Comparison of ENCODE assay signal across 8 cellular contexts in genomic region chr15:28975766-28976179, GRCh38.
DNase-seq lines count a peak whose midpoint lies in the region; ATAC-seq, FAIRE-seq and TF ChIP-seq lines count a peak whose summit lies in the region.

No MANE protein-coding gene starts in this region.

- ATAC-seq in stimulated activated effector memory CD8-positive, alpha-beta T cell treated with anti-CD3 and anti-CD28 coated beads, Interleukin-12 subunit alpha, Interleukin-12 subunit beta, amount 100 ng/mL, for 72 hours = peak; percentile 60

- peak; percentile 90 for TF ChIP-seq CTCF in astrocyte (IDR thresholded peaks at IDR 0.05; ENCODE audit: insufficient read depth, low read depth, low read length)
- TF ChIP-seq CTCF in liver (IDR thresholded peaks at IDR 0.05; ENCODE audit: low read depth, low read length, missing input control) = peak; percentile 52
- TF ChIP-seq CTCF in Calu3 (IDR thresholded peaks at IDR 0.05; ENCODE audit: unreplicated experiment) = no peak

- H3K4me1 Mint-ChIP-seq in astrocyte (ENCODE audit: low read depth, unreplicated experiment) = peaks cover 26% of the 10 kb centered on the region
- no peaks in the 10 kb centered on the region for H3K4me1 Mint-ChIP-seq in stimulated activated effector memory CD8-positive, alpha-beta T cell treated with anti-CD3 and anti-CD28 coated beads, Interleukin-12 subunit alpha, Interleukin-12 subunit beta, amount 100 ng/mL, for 72 hours
- no peaks in the 10 kb centered on the region for H3K4me1 Mint-ChIP-seq in Calu3 (ENCODE audit: low read depth, unreplicated experiment)

- no peaks in the 10 kb centered on the region for H3K79me2 ChIP-seq in astrocyte (ENCODE audit: insufficient read depth, low read length)

- under 1% methylated on average over 2 of the region's 2 CpGs for WGBS in liver

- no peak overlapping the region for H3K4me2 ChIP-seq in astrocyte (ENCODE audit: low read length)

- H3K9me3 ChIP-seq in astrocyte (ENCODE audit: insufficient read depth, low read depth, low read length) = no peaks in the 10 kb centered on the region
- H3K9me3 ChIP-seq in liver (ENCODE audit: control insufficient read depth in 4 of 4, low read length in 3 of 4) = no peaks in the 10 kb centered on the region

- no TSS peak for BruUV-seq in Calu3 (replicated peaks; lab: Mats Ljungman, UMichigan)

- peak; percentile 68 to 76 for TF ChIP-seq RAD21 in liver (IDR thresholded peaks at IDR 0.05)

- no peak overlapping the region for H3K27ac ChIP-seq in astrocyte (ENCODE audit: low read depth, low read length)
- H3K27ac ChIP-seq in liver (ENCODE audit: low read depth in 1 of 2, low read length in 2 of 2) = no peak overlapping the region

- H3K4me1 ChIP-seq in astrocyte (ENCODE audit: insufficient read depth, low read length) = peaks cover 14% of the 10 kb centered on the region
- no peaks in the 10 kb centered on the region for H3K4me1 ChIP-seq in liver (ENCODE audit: control insufficient read depth in 4 of 4, insufficient read depth in 4 of 4, low read length in 3 of 4)

- H3K36me3 ChIP-seq in astrocyte (ENCODE audit: insufficient read depth, low read length) (no peaks in the 10 kb centered on the region), liver (ENCODE audit: control insufficient read depth in 4 of 4, insufficient read depth in 3 of 4, low read depth in 1 of 4, low read length in 3 of 4) (no peaks in the 10 kb centered on the region)

- peaks cover 16% of the 10 kb centered on the region for H4K20me1 ChIP-seq in astrocyte (ENCODE audit: insufficient read depth, low read length)

- H3K36me3 Mint-ChIP-seq in astrocyte (ENCODE audit: low read depth, unreplicated experiment) (no peaks in the 10 kb centered on the region), Calu3 (ENCODE audit: insufficient read depth, unreplicated experiment) (no peaks in the 10 kb centered on the region)
- H3K36me3 Mint-ChIP-seq in stimulated activated effector memory CD8-positive, alpha-beta T cell treated with anti-CD3 and anti-CD28 coated beads, Interleukin-12 subunit alpha, Interleukin-12 subunit beta, amount 100 ng/mL, for 72 hours = no peaks in the 10 kb centered on the region

- H3K4me3 Mint-ChIP-seq in astrocyte (ENCODE audit: unreplicated experiment) (no peak overlapping the region), Calu3 (ENCODE audit: low read depth, unreplicated experiment) (no peak overlapping the region)
- no peak overlapping the region for H3K4me3 Mint-ChIP-seq in stimulated activated effector memory CD8-positive, alpha-beta T cell treated with anti-CD3 and anti-CD28 coated beads, Interleukin-12 subunit alpha, Interleukin-12 subunit beta, amount 100 ng/mL, for 72 hours

- peak; percentile 16 for DNase-seq in NCI-H1436 (lab: John Stamatoyannopoulos, UW)
- DNase-seq in NCI-H1436 treated with DMSO at 0.1 percent for 48 hours (lab: John Stamatoyannopoulos, UW) = no peak
- DNase-seq in MV-4-11 (lab: John Stamatoyannopoulos, UW) = peak; percentile 43
- DNase-seq in T-helper 9 cell = peak; percentile 60
- no peak for DNase-seq in astrocyte (ENCODE audit: low read depth)
- peak; percentile 36 to 74 for DNase-seq in stimulated activated effector memory CD8-positive, alpha-beta T cell treated with anti-CD3 and anti-CD28 coated beads, Interleukin-12 subunit alpha, Interleukin-12 subunit beta, amount 100 ng/mL, for 72 hours (ENCODE audit: low spot score in 2 of 2)
- no peak for DNase-seq in Calu3

- no peak overlapping the region for H2AFZ ChIP-seq in astrocyte (ENCODE audit: low read depth, low read length)

- H3K9me3 Mint-ChIP-seq in astrocyte (ENCODE audit: unreplicated experiment) = no peaks in the 10 kb centered on the region
- H3K9me3 Mint-ChIP-seq in stimulated activated effector memory CD8-positive, alpha-beta T cell treated with anti-CD3 and anti-CD28 coated beads, Interleukin-12 subunit alpha, Interleukin-12 subunit beta, amount 100 ng/mL, for 72 hours = no peaks in the 10 kb centered on the region
- peaks cover 2% of the 10 kb centered on the region for H3K9me3 Mint-ChIP-seq in Calu3 (ENCODE audit: low read depth, unreplicated experiment)

- no peaks in the 10 kb centered on the region for H3K27me3 Mint-ChIP-seq in astrocyte (ENCODE audit: low read depth, unreplicated experiment)
- H3K27me3 Mint-ChIP-seq in Calu3 (ENCODE audit: unreplicated experiment) = no peaks in the 10 kb centered on the region

- H3K9ac ChIP-seq in astrocyte (ENCODE audit: low read length) (no peak overlapping the region), liver (ENCODE audit: low read depth in 1 of 2, low read length in 2 of 2) (no peak overlapping the region)

- no peak overlapping the region for H3K4me3 ChIP-seq in astrocyte (ENCODE audit: insufficient read depth, low read depth, low read length)
- no peak overlapping the region for H3K4me3 ChIP-seq in liver (ENCODE audit: low read depth in 1 of 3, low read length in 3 of 3)

- intact Hi-C loops in Calu3 (cut with micrococcal nuclease; ENCODE audit: unreplicated experiment) = no loop called here

- CTCF ChIA-PET in Calu3 (lab: Charles Lee) = no interaction called here

- no peak overlapping the region for H3K27ac Mint-ChIP-seq in astrocyte (ENCODE audit: unreplicated experiment)
- no peak overlapping the region for H3K27ac Mint-ChIP-seq in stimulated activated effector memory CD8-positive, alpha-beta T cell treated with anti-CD3 and anti-CD28 coated beads, Interleukin-12 subunit alpha, Interleukin-12 subunit beta, amount 100 ng/mL, for 72 hours
- H3K27ac Mint-ChIP-seq in Calu3 (ENCODE audit: unreplicated experiment) = no peak overlapping the region

- H3K27me3 ChIP-seq in astrocyte (ENCODE audit: insufficient read depth, low read length) = no peaks in the 10 kb centered on the region
- no peaks in the 10 kb centered on the region for H3K27me3 ChIP-seq in liver (ENCODE audit: control insufficient read depth in 4 of 4, insufficient read depth in 4 of 4, low read length in 3 of 4)

- no peak for FAIRE-seq in astrocyte (lab: Jason Lieb, UNC)

TF ChIP-seq in liver, 16 proteins besides CTCF, POLR2A, EP300 and RAD21:
- TF ChIP-seq EGR1 (IDR thresholded peaks at IDR 0.05; ENCODE audit: low read depth in 2 of 2) (no peak), FOXA2 (IDR thresholded peaks at IDR 0.05) (no peak), HNF4A (conservative IDR thresholded peaks at IDR 0.05) (no peak), MAX (IDR thresholded peaks at IDR 0.05) (no peak), RXRA (IDR thresholded peaks at IDR 0.05) (no peak), JUND (IDR thresholded peaks at IDR 0.05) (no peak), ZBTB33 (IDR thresholded peaks at IDR 0.05) (no peak)
TF ChIP-seq in liver: peak in this region for 0.

Comparison
In these comparisons a context has a peak if more than half of its experiments do, and no peak if none do; other contexts are left out.
1. DNase-seq: peak in NCI-H1436 (single experiment), MV-4-11 (single experiment), T-helper 9 cell (single experiment) and stimulated activated effector memory CD8-positive, alpha-beta T cell treated with anti-CD3 and anti-CD28 coated beads, Interleukin-12 subunit alpha, Interleukin-12 subunit beta, amount 100 ng/mL, for 72 hours (2 of 2); none in NCI-H1436 treated with DMSO at 0.1 percent for 48 hours (single experiment), astrocyte (single experiment) and Calu3 (single experiment).